11 cellular contexts compared by ENCODE assay signal in genomic region chr16:84820771-84821170, GRCh38. TPM values are rescaled to one million over a fixed set of nuclear protein-coding genes. Genes with fewer than 3 reads are reported as not detected.
DNase-seq lines count a peak whose midpoint lies in the region; ATAC-seq and TF ChIP-seq lines count a peak whose summit lies in the region.
"Had no signal": no experiment of that assay in that cellular context is flagged by ENCODE, and none has a peak within 500 bp of the region (broad histone marks: within the 10 kb centered on the region; RNA-seq: fewer than 3 reads in every experiment).

No MANE protein-coding gene starts in this region.

- no peaks in the 10 kb centered on the region for H3K27me3 ChIP-seq in HCT116 (ENCODE audit: insufficient read depth, low read length)

- no peak for ATAC-seq in HCT116
- ATAC-seq in stimulated activated effector memory CD8-positive, alpha-beta T cell treated with anti-CD3 and anti-CD28 coated beads, Interleukin-12 subunit alpha, Interleukin-12 subunit beta, amount 100 ng/mL, for 72 hours: no peak
- ATAC-seq in HG03565 (IDR thresholded peaks at IDR 0.05; ENCODE audit: unreplicated experiment): no peak
- no peak for ATAC-seq in GM19463 (IDR thresholded peaks at IDR 0.05; ENCODE audit: unreplicated experiment)

- H3K4me1 Mint-ChIP-seq in brain (peaks cover 23% of the 10 kb centered on the region), mesothelial cell of epicardium (peaks cover 34% of the 10 kb centered on the region)
- H3K4me1 Mint-ChIP-seq in stimulated activated effector memory CD8-positive, alpha-beta T cell treated with anti-CD3 and anti-CD28 coated beads, Interleukin-12 subunit alpha, Interleukin-12 subunit beta, amount 100 ng/mL, for 72 hours: peaks cover 12% of the 10 kb centered on the region
- peaks cover 6% of the 10 kb centered on the region for H3K4me1 Mint-ChIP-seq in activated T-helper 2 cell treated with anti-CD3 and anti-CD28 coated beads, Interferon-gamma antibody, Interleukin-2, Interleukin-4, amounts not matched to agents 10 μg/mL and 5 μg/mL and 100 μg/mL, durations not matched to agents 14 hours and 24 hours and 36 hours (ENCODE audit: low read depth)

- H3K9me2 ChIP-seq in HCT116 (ENCODE audit: insufficient read depth): no peaks in the 10 kb centered on the region

- no peaks in the 10 kb centered on the region for H4K20me1 ChIP-seq in HCT116 (ENCODE audit: insufficient read depth)

- TF ChIP-seq CTCF in HCT116 (IDR thresholded peaks at IDR 0.05 in 2 of 3, conservative IDR thresholded peaks at IDR 0.05 in 1 of 3; ENCODE audit: borderline replicate concordance in 1 of 3, insufficient read depth in 1 of 3, low read depth in 2 of 3, low read length in 2 of 3) (no peak), brain (conservative IDR thresholded peaks at IDR 0.05) (no peak), mesothelial cell of epicardium (IDR thresholded peaks at IDR 0.05; ENCODE audit: unreplicated experiment) (no peak)

- intact Hi-C loops in HCT116 (cut with micrococcal nuclease): no loop called here
- intact Hi-C loops in activated T-helper 2 cell treated with anti-CD3 and anti-CD28 coated beads, Interferon-gamma antibody, Interleukin-2, Interleukin-4, amounts not matched to agents 10 μg/mL and 5 μg/mL and 100 μg/mL, durations not matched to agents 14 hours and 24 hours and 36 hours (cut with micrococcal nuclease): no loop called here

- TF ChIP-seq RAD21 in HCT116 (IDR thresholded peaks at IDR 0.05; ENCODE audit: low read depth): no peak

- no peaks in the 10 kb centered on the region for H3K79me2 ChIP-seq in HCT116 (ENCODE audit: insufficient read depth, low read length)

- no peak for TF ChIP-seq POLR2A in HCT116 (IDR thresholded peaks at IDR 0.05; ENCODE audit: borderline replicate concordance, extremely low read depth, insufficient read depth, insufficient read length)

- H3K9me3 Mint-ChIP-seq in brain: peaks cover 0 to 3% (median 0%) of the 10 kb centered on the region in 5 experiments
- H3K9me3 Mint-ChIP-seq in mesothelial cell of epicardium: no peaks in the 10 kb centered on the region
- H3K9me3 Mint-ChIP-seq in stimulated activated effector memory CD8-positive, alpha-beta T cell treated with anti-CD3 and anti-CD28 coated beads, Interleukin-12 subunit alpha, Interleukin-12 subunit beta, amount 100 ng/mL, for 72 hours: no peaks in the 10 kb centered on the region
- H3K9me3 Mint-ChIP-seq in activated T-helper 2 cell treated with anti-CD3 and anti-CD28 coated beads, Interferon-gamma antibody, Interleukin-2, Interleukin-4, amounts not matched to agents 10 μg/mL and 5 μg/mL and 100 μg/mL, durations not matched to agents 14 hours and 24 hours and 36 hours: no peaks in the 10 kb centered on the region
- H3K9me3 Mint-ChIP-seq: activated naive CD8-positive, alpha-beta T cell treated with anti-CD3 and anti-CD28 coated beads for 36 hours had no signal

- H3K9me3 ChIP-seq in HCT116 (ENCODE audit: control insufficient read depth in 1 of 2, insufficient read depth in 1 of 2, low read depth in 1 of 2, low read length in 2 of 2): no peaks in the 10 kb centered on the region

- H3K4me2 ChIP-seq in HCT116 (ENCODE audit: low read length): peak overlapping the region; percentile 97

- no peak overlapping the region for H3K4me3 ChIP-seq in HCT116 (replicated peaks in 1 of 2; ENCODE audit: low read depth in 1 of 2, low read length in 2 of 2)

- RAD21 ChIA-PET in HCT116 (lab: Charles Lee; ENCODE audit: low non-redundant PET in 1 of 2, low total read pairs in 2 of 2, uncharacterized antibody in 2 of 2, unreplicated experiment in 2 of 2): no interaction called here

- DNase-seq in HCT116 (ENCODE audit: low read depth, low spot score) (no peak), mesothelial cell of epicardium (ENCODE audit: low spot score in 2 of 2, unreplicated experiment in 2 of 2) (no peak), NCI-H1092 (lab: John Stamatoyannopoulos, UW) (no peak)
- DNase-seq in stimulated activated effector memory CD8-positive, alpha-beta T cell treated with anti-CD3 and anti-CD28 coated beads, Interleukin-12 subunit alpha, Interleukin-12 subunit beta, amount 100 ng/mL, for 72 hours (ENCODE audit: low spot score in 2 of 2): no peak
- DNase-seq in activated T-helper 2 cell treated with anti-CD3 and anti-CD28 coated beads, Interferon-gamma antibody, Interleukin-2, Interleukin-4, amounts not matched to agents 10 μg/mL and 5 μg/mL and 100 μg/mL, durations not matched to agents 14 hours and 24 hours and 36 hours (ENCODE audit: low spot score): no peak
- DNase-seq: activated naive CD8-positive, alpha-beta T cell treated with anti-CD3 and anti-CD28 coated beads for 36 hours; NCI-H2107 had no signal

- H3K4me1 ChIP-seq in HCT116 (ENCODE audit: control insufficient read depth in 1 of 2, insufficient read depth in 2 of 2, low read length in 2 of 2): peaks cover 7 to 15% of the 10 kb centered on the region in 2 experiments

- no peak overlapping the region for H2AFZ ChIP-seq in HCT116 (ENCODE audit: low read depth, low read length, poor library complexity, severe bottlenecking)

- H3K27me3 Mint-ChIP-seq in brain (peaks cover 24% of the 10 kb centered on the region), mesothelial cell of epicardium (ENCODE audit: low read depth) (peaks cover 11% of the 10 kb centered on the region)
- peaks cover 33% of the 10 kb centered on the region for H3K27me3 Mint-ChIP-seq in activated T-helper 2 cell treated with anti-CD3 and anti-CD28 coated beads, Interferon-gamma antibody, Interleukin-2, Interleukin-4, amounts not matched to agents 10 μg/mL and 5 μg/mL and 100 μg/mL, durations not matched to agents 14 hours and 24 hours and 36 hours (ENCODE audit: low read depth)

- no peaks in the 10 kb centered on the region for H3K36me3 ChIP-seq in HCT116 (ENCODE audit: control insufficient read depth in 1 of 2, insufficient read depth in 2 of 2, low read length in 2 of 2)

- POLR2A ChIA-PET in HCT116 (lab: Charles Lee): interaction anchor here (1.4 to 4.4 kb wide), 4 partner anchors 8 to 17 kb away, joined by 4 to 40 read pairs (median 9); no protein-coding TSS in a partner anchor

- H3K27ac ChIP-seq in HCT116 (ENCODE audit: low read depth, low read length): no peak overlapping the region
- H3K27ac ChIP-seq: VCaP had no signal

- H3K36me3 Mint-ChIP-seq in brain (no peaks in the 10 kb centered on the region), mesothelial cell of epicardium (no peaks in the 10 kb centered on the region)
- no peaks in the 10 kb centered on the region for H3K36me3 Mint-ChIP-seq in stimulated activated effector memory CD8-positive, alpha-beta T cell treated with anti-CD3 and anti-CD28 coated beads, Interleukin-12 subunit alpha, Interleukin-12 subunit beta, amount 100 ng/mL, for 72 hours
- no peaks in the 10 kb centered on the region for H3K36me3 Mint-ChIP-seq in activated T-helper 2 cell treated with anti-CD3 and anti-CD28 coated beads, Interferon-gamma antibody, Interleukin-2, Interleukin-4, amounts not matched to agents 10 μg/mL and 5 μg/mL and 100 μg/mL, durations not matched to agents 14 hours and 24 hours and 36 hours (ENCODE audit: low read depth)
- H3K36me3 Mint-ChIP-seq: activated naive CD8-positive, alpha-beta T cell treated with anti-CD3 and anti-CD28 coated beads for 36 hours had no signal

- H3K27ac Mint-ChIP-seq in brain (peak overlapping the region in 1 of 5 experiments; percentile 20), mesothelial cell of epicardium (peak overlapping the region; percentile 77)
- H3K27ac Mint-ChIP-seq in stimulated activated effector memory CD8-positive, alpha-beta T cell treated with anti-CD3 and anti-CD28 coated beads, Interleukin-12 subunit alpha, Interleukin-12 subunit beta, amount 100 ng/mL, for 72 hours: no peak overlapping the region
- no peak overlapping the region for H3K27ac Mint-ChIP-seq in activated T-helper 2 cell treated with anti-CD3 and anti-CD28 coated beads, Interferon-gamma antibody, Interleukin-2, Interleukin-4, amounts not matched to agents 10 μg/mL and 5 μg/mL and 100 μg/mL, durations not matched to agents 14 hours and 24 hours and 36 hours
- H3K27ac Mint-ChIP-seq: activated naive CD8-positive, alpha-beta T cell treated with anti-CD3 and anti-CD28 coated beads for 36 hours had no signal

- BruUV-seq in HCT116 (replicated peaks; lab: Mats Ljungman, UMichigan): no TSS peak

- H3K4me3 Mint-ChIP-seq in brain (peak overlapping the region; percentile 88 to 92 (median 88)), mesothelial cell of epicardium (peak overlapping the region; percentile 81)
- peak overlapping the region; percentile 71 for H3K4me3 Mint-ChIP-seq in stimulated activated effector memory CD8-positive, alpha-beta T cell treated with anti-CD3 and anti-CD28 coated beads, Interleukin-12 subunit alpha, Interleukin-12 subunit beta, amount 100 ng/mL, for 72 hours
- no peak overlapping the region for H3K4me3 Mint-ChIP-seq in activated T-helper 2 cell treated with anti-CD3 and anti-CD28 coated beads, Interferon-gamma antibody, Interleukin-2, Interleukin-4, amounts not matched to agents 10 μg/mL and 5 μg/mL and 100 μg/mL, durations not matched to agents 14 hours and 24 hours and 36 hours (ENCODE audit: low read depth)

- H3K9ac ChIP-seq in HCT116 (ENCODE audit: low read length): no peak overlapping the region

- CTCF ChIA-PET in HCT116 (lab: Charles Lee): interaction anchor here (1.2 kb wide), 1 partner anchor 10 kb away, joined by 3 read pairs; no protein-coding TSS in a partner anchor

TF ChIP-seq in HCT116, 20 proteins besides CTCF, POLR2A, EP300 and RAD21:
- TF ChIP-seq ATF3 (IDR thresholded peaks at IDR 0.05) (no peak), TCF7L2 (IDR thresholded peaks at IDR 0.05; ENCODE audit: borderline replicate concordance, extremely low read depth, insufficient read depth, insufficient read length) (no peak), ZNF274 (IDR thresholded peaks at IDR 0.05; ENCODE audit: low read depth, low read length) (no peak), MAX (IDR thresholded peaks at IDR 0.05) (no peak), EZH2 (IDR thresholded peaks at IDR 0.05) (no peak)

RNA-seq across cellular contexts. Expression of gene CRISPLD2, which starts 1.0 kb away (rescaled TPM):
- total RNA-seq in HCT116 (2021; ENCODE audit: unreplicated experiment) (4.6 TPM), mesothelial cell of epicardium (72.4 to 83.0 TPM (median 80.1 TPM) in 3 replicates)
- polyA plus RNA-seq in HCT116 (2012): 1.7 and 1.9 TPM in 2 replicates
- polyA plus RNA-seq in brain (ENCODE audit: insufficient read depth, low read depth, low replicate concordance): 13.2 TPM
- 0.16 and 0.23 TPM in 2 replicates for total RNA-seq in activated T-helper 2 cell treated with anti-CD3 and anti-CD28 coated beads, Interferon-gamma antibody, Interleukin-2, Interleukin-4, amounts not matched to agents 10 μg/mL and 5 μg/mL and 100 μg/mL, durations not matched to agents 14 hours and 24 hours and 36 hours
- total RNA-seq: activated naive CD8-positive, alpha-beta T cell treated with anti-CD3 and anti-CD28 coated beads for 36 hours had no signal

Comparison
In these comparisons a context has a peak if more than half of its experiments do, and no peak if none do; other contexts are left out.
1. RNA of gene CRISPLD2, which starts 1.0 kb away (total RNA-seq): 72.4 to 83.0 TPM in mesothelial cell of epicardium; 4.6 TPM in HCT116 (single experiment) and 0.16 to 0.23 TPM in activated T-helper 2 cell treated with anti-CD3 and anti-CD28 coated beads, Interferon-gamma antibody, Interleukin-2, Interleukin-4, amounts not matched to agents 10 μg/mL and 5 μg/mL and 100 μg/mL, durations not matched to agents 14 hours and 24 hours and 36 hours; every median in the first group is over 10 times any median in the second.